2 cellular contexts compared by ENCODE assay signal in genomic region chr4:42151568-42152506, GRCh38.
TF ChIP-seq lines count a peak whose summit lies in the region.

No MANE protein-coding gene starts in this region.

TF ChIP-seq in liver, 16 proteins besides CTCF, POLR2A, EP300 and RAD21 (continued from another document):
- TF ChIP-seq, protein P1, sequence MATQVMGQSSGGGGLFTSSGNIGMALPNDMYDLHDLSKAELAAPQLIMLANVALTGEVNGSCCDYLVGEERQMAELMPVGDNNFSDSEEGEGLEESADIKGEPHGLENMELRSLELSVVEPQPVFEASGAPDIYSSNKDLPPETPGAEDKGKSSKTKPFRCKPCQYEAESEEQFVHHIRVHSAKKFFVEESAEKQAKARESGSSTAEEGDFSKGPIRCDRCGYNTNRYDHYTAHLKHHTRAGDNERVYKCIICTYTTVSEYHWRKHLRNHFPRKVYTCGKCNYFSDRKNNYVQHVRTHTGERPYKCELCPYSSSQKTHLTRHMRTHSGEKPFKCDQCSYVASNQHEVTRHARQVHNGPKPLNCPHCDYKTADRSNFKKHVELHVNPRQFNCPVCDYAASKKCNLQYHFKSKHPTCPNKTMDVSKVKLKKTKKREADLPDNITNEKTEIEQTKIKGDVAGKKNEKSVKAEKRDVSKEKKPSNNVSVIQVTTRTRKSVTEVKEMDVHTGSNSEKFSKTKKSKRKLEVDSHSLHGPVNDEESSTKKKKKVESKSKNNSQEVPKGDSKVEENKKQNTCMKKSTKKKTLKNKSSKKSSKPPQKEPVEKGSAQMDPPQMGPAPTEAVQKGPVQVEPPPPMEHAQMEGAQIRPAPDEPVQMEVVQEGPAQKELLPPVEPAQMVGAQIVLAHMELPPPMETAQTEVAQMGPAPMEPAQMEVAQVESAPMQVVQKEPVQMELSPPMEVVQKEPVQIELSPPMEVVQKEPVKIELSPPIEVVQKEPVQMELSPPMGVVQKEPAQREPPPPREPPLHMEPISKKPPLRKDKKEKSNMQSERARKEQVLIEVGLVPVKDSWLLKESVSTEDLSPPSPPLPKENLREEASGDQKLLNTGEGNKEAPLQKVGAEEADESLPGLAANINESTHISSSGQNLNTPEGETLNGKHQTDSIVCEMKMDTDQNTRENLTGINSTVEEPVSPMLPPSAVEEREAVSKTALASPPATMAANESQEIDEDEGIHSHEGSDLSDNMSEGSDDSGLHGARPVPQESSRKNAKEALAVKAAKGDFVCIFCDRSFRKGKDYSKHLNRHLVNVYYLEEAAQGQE (IDR thresholded peaks at IDR 0.05), result no peak
- TF ChIP-seq RXRA (IDR thresholded peaks at IDR 0.05) (no peak), EGR1 (IDR thresholded peaks at IDR 0.05; ENCODE audit: low read depth in 2 of 2) (no peak), HNF4A (conservative IDR thresholded peaks at IDR 0.05) (no peak), SP1 (IDR thresholded peaks at IDR 0.05) (no peak), HNF4G (IDR thresholded peaks at IDR 0.05) (no peak), ATF3 (IDR thresholded peaks at IDR 0.05) (no peak), TAF1 (conservative IDR thresholded peaks at IDR 0.05) (no peak), ZBTB33 (IDR thresholded peaks at IDR 0.05) (no peak), JUND (IDR thresholded peaks at IDR 0.05) (no peak), GABPA (IDR thresholded peaks at IDR 0.05 in 1 of 2, conservative IDR thresholded peaks at IDR 0.05 in 1 of 2) (no peak), NR2F2 (IDR thresholded peaks at IDR 0.05) (no peak), FOXA2 (IDR thresholded peaks at IDR 0.05) (no peak)
- TF ChIP-seq, protein P2, sequence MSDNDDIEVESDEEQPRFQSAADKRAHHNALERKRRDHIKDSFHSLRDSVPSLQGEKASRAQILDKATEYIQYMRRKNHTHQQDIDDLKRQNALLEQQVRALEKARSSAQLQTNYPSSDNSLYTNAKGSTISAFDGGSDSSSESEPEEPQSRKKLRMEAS (IDR thresholded peaks at IDR 0.05), result no peak

TF ChIP-seq in HepG2, 621 proteins besides CTCF, POLR2A, EP300 and RAD21 (continued from another document):
- TF ChIP-seq SNAPC4 (CRISPR knock-in tag; IDR thresholded peaks at IDR 0.05), result no peak
- TF ChIP-seq ZNF589 (CRISPR knock-in tag; conservative IDR thresholded peaks at IDR 0.05), result no peak
